8 cellular contexts compared by ENCODE assay signal in the genomic region with DNA sequence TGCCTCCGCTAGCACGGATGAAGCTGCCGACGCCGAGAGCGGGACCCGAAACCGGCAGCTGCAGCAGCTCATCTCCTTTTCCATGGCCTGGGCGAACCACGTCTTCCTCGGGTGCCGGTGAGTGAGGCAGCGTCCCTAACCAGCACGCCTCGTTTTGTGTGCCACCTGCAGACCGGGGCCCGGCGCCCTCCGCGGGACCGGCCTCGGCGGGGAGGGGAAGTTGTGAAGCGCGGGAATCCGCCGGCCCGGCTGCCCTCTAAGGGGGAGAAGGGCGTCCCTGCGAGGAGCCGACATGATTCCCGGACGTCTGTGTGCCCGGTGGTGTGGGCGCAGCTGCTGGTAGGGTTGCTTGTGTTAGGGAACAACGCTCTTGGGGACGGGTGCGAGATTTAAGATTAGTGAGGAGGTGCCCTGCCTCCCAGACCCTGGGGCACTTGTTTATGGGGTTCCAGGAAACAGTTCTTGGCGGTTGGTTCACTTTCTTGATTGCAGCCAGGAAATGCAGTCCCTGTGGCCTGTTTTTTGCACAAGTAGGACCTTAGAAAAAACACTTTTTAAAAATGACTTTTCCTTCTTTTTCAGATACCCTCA. TPM values are rescaled to one million over a fixed set of nuclear protein-coding genes. Genes with fewer than 3 reads are reported as not detected.
DNase-seq lines count a peak whose midpoint lies in the region; ATAC-seq and TF ChIP-seq lines count a peak whose summit lies in the region.

No MANE protein-coding gene starts in this region.

- peaks cover 16% of the 10 kb centered on the region for H4K20me1 ChIP-seq in GM23338 (replicated peaks; ENCODE audit: insufficient read depth)

- DNase-seq in activated CD4-positive, alpha-beta T cell treated with anti-CD3 and anti-CD28 coated beads, Interleukin-2, amount 10 ng/mL, durations not matched to agents 24 days and 14 days: no peak
- no peak for DNase-seq in activated CD4-positive, alpha-beta T cell treated with anti-CD3 and anti-CD28 coated beads for 48 hours
- DNase-seq in GM23338 (ENCODE audit: low spot score): peak; percentile 63
- peak; percentile 48 for DNase-seq in M059J (ENCODE audit: low read depth)
- DNase-seq in ascending aorta (ENCODE audit: low spot score in 2 of 2): peak in 1 of 2 donors; percentile 75
- peak; percentile 95 for DNase-seq in spleen
- no peak for DNase-seq in NCI-H2107 (lab: John Stamatoyannopoulos, UW)

- peaks cover 27% of the 10 kb centered on the region for H3K36me3 ChIP-seq in GM23338 (ENCODE audit: insufficient read depth)
- peaks cover 26 to 36% of the 10 kb centered on the region in 2 donors for H3K36me3 ChIP-seq in ascending aorta
- peaks cover 0 to 43% (median 35%) of the 10 kb centered on the region in 6 donors for H3K36me3 ChIP-seq in spleen

- peaks cover 6% of the 10 kb centered on the region for H3K4me1 ChIP-seq in GM23338 (ENCODE audit: insufficient read depth)
- H3K4me1 ChIP-seq in ascending aorta: peaks cover 12 to 30% of the 10 kb centered on the region in 2 donors
- peaks cover 35 to 65% (median 55%) of the 10 kb centered on the region in 6 donors for H3K4me1 ChIP-seq in spleen

- H3K4me2 ChIP-seq in GM23338: peak overlapping the region; percentile 89

- H3K4me3 ChIP-seq in GM23338 (peak overlapping the region; percentile 85), ascending aorta (peak overlapping the region; percentile 89 to 96), iPS-18c (ENCODE audit: insufficient read depth, low read depth, low read length) (peak overlapping the region; percentile 92), spleen (peak overlapping the region; percentile 76 to 99 (median 89))

- TF ChIP-seq CTCF in GM23338 (conservative IDR thresholded peaks at IDR 0.05; ENCODE audit: low read depth in 2 of 2) (no peak), ascending aorta (IDR thresholded peaks at IDR 0.05) (no peak), spleen (IDR thresholded peaks at IDR 0.05 in 8 of 11, conservative IDR thresholded peaks at IDR 0.05 in 3 of 11) (peak in 1 of 11 experiments; percentile 1)

- ATAC-seq in GM23338: peak; percentile 37

- H3K79me2 ChIP-seq in GM23338 (replicated peaks; ENCODE audit: insufficient read depth): peaks cover 33% of the 10 kb centered on the region

- H2AFZ ChIP-seq in GM23338: peak overlapping the region; percentile 84; the same call in 1 of the 2 replicates

- H3K9me3 Mint-ChIP-seq in activated CD4-positive, alpha-beta T cell treated with anti-CD3 and anti-CD28 coated beads, Interleukin-2, amount 10 ng/mL, durations not matched to agents 24 days and 14 days: no peaks in the 10 kb centered on the region
- H3K9me3 Mint-ChIP-seq in GM23338: no peaks in the 10 kb centered on the region

- H3K36me3 Mint-ChIP-seq in activated CD4-positive, alpha-beta T cell treated with anti-CD3 and anti-CD28 coated beads, Interleukin-2, amount 10 ng/mL, durations not matched to agents 24 days and 14 days (ENCODE audit: low read depth): peaks cover 41% of the 10 kb centered on the region
- H3K36me3 Mint-ChIP-seq in GM23338 (ENCODE audit: low read depth): peaks cover 44% of the 10 kb centered on the region

- 0 to 1% (median 0%) methylated on average over 14 to 39 of the region's 39 CpGs for WGBS in spleen, 5 donors

- H3K27me3 Mint-ChIP-seq in activated CD4-positive, alpha-beta T cell treated with anti-CD3 and anti-CD28 coated beads, Interleukin-2, amount 10 ng/mL, durations not matched to agents 24 days and 14 days: no peaks in the 10 kb centered on the region
- H3K27me3 Mint-ChIP-seq in GM23338 (ENCODE audit: insufficient read depth, low read depth, poor library complexity): peaks cover 3% of the 10 kb centered on the region

- intact Hi-C loops in activated CD4-positive, alpha-beta T cell treated with anti-CD3 and anti-CD28 coated beads, Interleukin-2, amount 10 ng/mL, durations not matched to agents 24 days and 14 days (cut with micrococcal nuclease): loop anchor here (1.0 to 10.0 kb wide), 7 partner anchors 36 to 1202 kb away; a partner anchor contains a TSS
- intact Hi-C loops in ascending aorta (cut with DNase I): loop anchor here (1.0 to 5.0 kb wide), 6 partner anchors 28 to 1207 kb away; a partner anchor contains a TSS
- intact Hi-C loops in spleen (cut with DNase I; ENCODE audit: low total_unique reads): loop anchor here (10.0 kb wide), 1 partner anchor 60 kb away; a partner anchor contains a TSS

- no peaks in the 10 kb centered on the region for H3K9me3 ChIP-seq in ascending aorta
- H3K9me3 ChIP-seq in iPS-18c (ENCODE audit: control insufficient read depth, insufficient read depth, low read length): no peaks in the 10 kb centered on the region
- H3K9me3 ChIP-seq in spleen: no peaks in the 10 kb centered on the region

- H3F3A ChIP-seq in GM23338 (replicated peaks; ENCODE audit: low read depth): peaks cover 11% of the 10 kb centered on the region

- no peak for TF ChIP-seq POLR2A in spleen (IDR thresholded peaks at IDR 0.05)

- H3K27ac ChIP-seq in GM23338 (ENCODE audit: low read depth) (peak overlapping the region; percentile 99), ascending aorta (peak overlapping the region; percentile 95 to 99), spleen (peak overlapping the region; percentile 93 to 99 (median 96))

- peak overlapping the region; percentile 96 for H3K4me3 Mint-ChIP-seq in activated CD4-positive, alpha-beta T cell treated with anti-CD3 and anti-CD28 coated beads, Interleukin-2, amount 10 ng/mL, durations not matched to agents 24 days and 14 days
- H3K4me3 Mint-ChIP-seq in GM23338: peak overlapping the region; percentile 96

- H3K27me3 ChIP-seq in GM23338 (ENCODE audit: insufficient read depth) (no peaks in the 10 kb centered on the region), ascending aorta (no peaks in the 10 kb centered on the region), spleen (replicated peaks in 1 of 7) (no peaks in the 10 kb centered on the region)

- peak overlapping the region; percentile 95 for H3K27ac Mint-ChIP-seq in activated CD4-positive, alpha-beta T cell treated with anti-CD3 and anti-CD28 coated beads, Interleukin-2, amount 10 ng/mL, durations not matched to agents 24 days and 14 days
- H3K27ac Mint-ChIP-seq in GM23338: peak overlapping the region; percentile 95

- H3K9me2 ChIP-seq in GM23338 (ENCODE audit: insufficient read depth): no peaks in the 10 kb centered on the region

- H3K4me1 Mint-ChIP-seq in activated CD4-positive, alpha-beta T cell treated with anti-CD3 and anti-CD28 coated beads, Interleukin-2, amount 10 ng/mL, durations not matched to agents 24 days and 14 days: peaks cover 38% of the 10 kb centered on the region
- H3K4me1 Mint-ChIP-seq in GM23338: peaks cover 18% of the 10 kb centered on the region

TF ChIP-seq in GM23338, 12 proteins besides CTCF, POLR2A, EP300 and RAD21 (continues in another document):
- TF ChIP-seq JUNB (IDR thresholded peaks at IDR 0.05; ENCODE audit: unreplicated experiment) (no peak), STAT1 (IDR thresholded peaks at IDR 0.05; ENCODE audit: unreplicated experiment) (no peak)

RNA-seq across cellular contexts. Expression of a gene that starts 0.6 kb away (rescaled TPM):
- 22.7 and 23.1 TPM in 2 replicates for total RNA-seq in activated CD4-positive, alpha-beta T cell treated with anti-CD3 and anti-CD28 coated beads, Interleukin-2, amount 10 ng/mL, durations not matched to agents 24 days and 14 days
- 22.4 and 27.2 TPM in 2 replicates for total RNA-seq in GM23338 (2014; rRNA removed; shearing (Covaris generic))
- polyA plus RNA-seq in GM23338 (2016; fragmentation: Nextera tagmentation; extraction: Ambion mirVana) (12.9 and 15.2 TPM in 2 replicates), spleen (10 to 100 TPM; 11.9 to 19.0 (median 14.2) TPM)
- total RNA-seq in M059J (2014; rRNA removed; shearing (Covaris generic)): 30.7 and 31.8 TPM in 2 replicates
- total RNA-seq in ascending aorta (34.5 TPM), spleen (10 to 100 TPM; 11.6 to 27.9 (median 19.5) TPM)

RNA-seq across cellular contexts. Expression of a gene that starts 59.8 kb away (rescaled TPM):
- 12.4 and 13.5 TPM in 2 replicates for total RNA-seq in activated CD4-positive, alpha-beta T cell treated with anti-CD3 and anti-CD28 coated beads, Interleukin-2, amount 10 ng/mL, durations not matched to agents 24 days and 14 days
- total RNA-seq in GM23338 (2014; rRNA removed; shearing (Covaris generic)): 18.5 and 21.5 TPM in 2 replicates
- polyA plus RNA-seq in GM23338 (2016; fragmentation: Nextera tagmentation; extraction: Ambion mirVana) (32.8 and 34.2 TPM in 2 replicates), spleen (10 to 100 TPM in 1 of 3 donors, 1 to 10 TPM in 2; 8.0 to 12.3 (median 9.4) TPM)
- 20.1 and 26.6 TPM in 2 replicates for total RNA-seq in M059J (2014; rRNA removed; shearing (Covaris generic))
- total RNA-seq in ascending aorta (6.9 TPM), spleen (10 to 100 TPM in 4 of 7 donors, 1 to 10 TPM in 3; 4.2 to 21.7 (median 10.6) TPM)

Comparison
In these comparisons a context has a peak if more than half of its experiments do, and no peak if none do; other contexts are left out.
1. DNase-seq: peak in GM23338 (single experiment), M059J (single experiment) and spleen (single experiment); none in activated CD4-positive, alpha-beta T cell treated with anti-CD3 and anti-CD28 coated beads, Interleukin-2, amount 10 ng/mL, durations not matched to agents 24 days and 14 days (single experiment), activated CD4-positive, alpha-beta T cell treated with anti-CD3 and anti-CD28 coated beads for 48 hours (single experiment) and NCI-H2107 (single experiment).
2. Peak in every context shown above with its lines, with median percentiles within 50 percentile points of each other: H3K27ac ChIP-seq and H3K4me3 ChIP-seq.